11 cellular contexts compared by ENCODE assay signal in the genomic region with DNA sequence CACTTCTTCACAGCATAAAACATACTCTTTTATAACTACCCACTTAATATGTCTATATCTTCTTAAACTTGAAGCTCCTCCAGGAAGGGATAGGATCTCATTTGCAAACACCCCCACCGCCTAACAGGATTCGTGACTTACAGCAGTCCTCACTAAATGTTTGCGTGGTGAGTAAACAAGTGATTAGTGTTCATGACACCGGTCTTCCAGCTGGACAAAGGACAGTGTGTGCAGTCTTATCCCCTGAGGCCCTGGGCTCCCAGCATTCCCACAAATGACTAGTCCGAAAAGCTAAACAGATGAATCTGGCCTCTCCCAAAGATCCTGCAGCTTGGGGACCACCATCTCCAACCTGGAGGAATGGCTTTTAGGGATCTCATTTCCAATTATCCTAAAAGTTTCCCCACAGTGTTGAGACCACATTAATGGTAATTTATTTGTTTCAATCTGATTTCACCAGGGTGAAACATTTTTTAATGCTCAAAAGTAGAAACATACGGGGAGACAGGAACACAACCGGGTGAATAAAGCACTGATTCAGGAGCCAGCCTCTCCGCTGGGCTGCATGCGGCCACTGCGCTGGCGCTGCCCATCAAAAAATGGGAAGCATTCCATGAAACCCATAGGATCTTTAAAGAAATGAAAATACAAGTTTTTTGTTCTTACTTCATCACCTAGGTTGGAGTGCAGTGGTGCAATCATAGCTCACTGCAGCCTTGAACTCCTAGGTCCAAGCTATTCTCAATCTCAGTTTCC.
DNase-seq lines count a peak whose midpoint lies in the region; ATAC-seq, FAIRE-seq and TF ChIP-seq lines count a peak whose summit lies in the region.
"Had no signal": no experiment of that assay in that cellular context is flagged by ENCODE, and none has a peak within 500 bp of the region (broad histone marks: within the 10 kb centered on the region; RNA-seq: fewer than 3 reads in every experiment).

No MANE protein-coding gene starts in this region.

- H3K9me3 ChIP-seq in GM23248 (ENCODE audit: low read depth) (no peaks in the 10 kb centered on the region), SJSA1 (replicated peaks) (no peaks in the 10 kb centered on the region)
- H3K9me3 ChIP-seq: sigmoid colon had no signal

- H3K4me1 ChIP-seq in GM23248 (ENCODE audit: insufficient read depth) (peaks cover 18% of the 10 kb centered on the region), SJSA1 (replicated peaks) (peaks cover 37% of the 10 kb centered on the region)
- H3K4me1 ChIP-seq: sigmoid colon had no signal

- no peak for FAIRE-seq in GM12891 (lab: Jason Lieb, UNC)

- H3K9me2 ChIP-seq in GM23248 (ENCODE audit: insufficient read depth): no peaks in the 10 kb centered on the region

- no peak for TF ChIP-seq CTCF in foreskin fibroblast (IDR thresholded peaks at IDR 0.05; ENCODE audit: low read depth, low read length)

- TF ChIP-seq POLR2A in GM12891 (IDR thresholded peaks at IDR 0.05; ENCODE audit: low read depth, low read length): no peak

- DNase-seq in AG08396 (ENCODE audit: low spot score) (peak; percentile 63), GM23248 (peak; percentile 78), SJSA1 (ENCODE audit: low read depth in 1 of 2, low spot score in 2 of 2) (peak; percentile 79 to 90), foreskin fibroblast (peak; percentile 88 to 90), medulla oblongata (ENCODE audit: extremely low spot score) (no peak), GM12891 (ENCODE audit: insufficient read length, low spot score) (no peak)
- DNase-seq: amygdala, sigmoid colon had no signal

- peak overlapping the region; percentile 3 for H3K4me2 ChIP-seq in GM23248 (ENCODE audit: unreplicated experiment)
- H3K4me2 ChIP-seq: KMS-11 had no signal

- H3K27me3 ChIP-seq in GM23248 (replicated peaks; ENCODE audit: insufficient read depth) (no peaks in the 10 kb centered on the region), SJSA1 (replicated peaks) (no peaks in the 10 kb centered on the region)

- H4K20me1 ChIP-seq in GM23248 (ENCODE audit: insufficient read depth): no peaks in the 10 kb centered on the region

- in situ Hi-C loops in GM23248 (cut with MboI): no loop called here

- H3K36me3 ChIP-seq in GM23248 (ENCODE audit: low read depth) (no peaks in the 10 kb centered on the region), SJSA1 (peaks cover 15% of the 10 kb centered on the region)
- H3K36me3 ChIP-seq: sigmoid colon had no signal

- no peak overlapping the region for H3K9ac ChIP-seq in GM23248
- H3K9ac ChIP-seq: KMS-11 had no signal

- H3K79me2 ChIP-seq in GM23248 (ENCODE audit: insufficient read depth): no peaks in the 10 kb centered on the region

- H3K27ac ChIP-seq in GM23248 (no peak overlapping the region), SJSA1 (peak overlapping the region; percentile 67)
- H3K27ac ChIP-seq: KMS-11, sigmoid colon had no signal

- WGBS in GM23248 (ENCODE audit: low coverage in 1 of 2, low lambda C conversion rate in 2 of 2, missing lambda C conversion rate in 2 of 2), 2 experiments: 55 to 58% methylated on average over 11 of the region's 11 CpGs

- H3K4me3 ChIP-seq in GM23248 (no peak overlapping the region), SJSA1 (no peak overlapping the region), foreskin fibroblast (ENCODE audit: low read depth in 1 of 2, low read length in 2 of 2) (no peak overlapping the region)
- H3K4me3 ChIP-seq: sigmoid colon had no signal

- ATAC-seq in GM18867 (IDR thresholded peaks at IDR 0.05; ENCODE audit: unreplicated experiment) (no peak), HG03439 (IDR thresholded peaks at IDR 0.05; ENCODE audit: unreplicated experiment) (no peak)

- 0 out of 2 replicates have a peak overlapping the region, but pooled peaks have one; percentile 1 for H2AFZ ChIP-seq in GM23248

- no peaks in the 10 kb centered on the region for H3F3A ChIP-seq in GM23248 (ENCODE audit: insufficient read depth)

TF ChIP-seq in GM12891, 5 proteins besides CTCF, POLR2A, EP300 and RAD21:
- no peak for TF ChIP-seq PAX5 (IDR thresholded peaks at IDR 0.05; ENCODE audit: insufficient read depth, low read length, severe bottlenecking)
- TF ChIP-seq TAF1 (IDR thresholded peaks at IDR 0.05; ENCODE audit: low read depth, low read length): no peak
- no peak for TF ChIP-seq POLR2AphosphoS5 (IDR thresholded peaks at IDR 0.05; ENCODE audit: low read depth, low read length)
- no peak for TF ChIP-seq SPI1 (IDR thresholded peaks at IDR 0.05; ENCODE audit: low read depth, low read length)
- TF ChIP-seq POU2F2 (IDR thresholded peaks at IDR 0.05; ENCODE audit: low read depth, low read length): no peak

Comparison
In these comparisons a context has a peak if more than half of its experiments do, and no peak if none do; other contexts are left out.
1. DNase-seq: peak in AG08396 (single experiment), GM23248 (single experiment), SJSA1 (2 of 2) and foreskin fibroblast (2 of 2); none in medulla oblongata (single experiment) and GM12891 (single experiment).